In the genomic region with DNA sequence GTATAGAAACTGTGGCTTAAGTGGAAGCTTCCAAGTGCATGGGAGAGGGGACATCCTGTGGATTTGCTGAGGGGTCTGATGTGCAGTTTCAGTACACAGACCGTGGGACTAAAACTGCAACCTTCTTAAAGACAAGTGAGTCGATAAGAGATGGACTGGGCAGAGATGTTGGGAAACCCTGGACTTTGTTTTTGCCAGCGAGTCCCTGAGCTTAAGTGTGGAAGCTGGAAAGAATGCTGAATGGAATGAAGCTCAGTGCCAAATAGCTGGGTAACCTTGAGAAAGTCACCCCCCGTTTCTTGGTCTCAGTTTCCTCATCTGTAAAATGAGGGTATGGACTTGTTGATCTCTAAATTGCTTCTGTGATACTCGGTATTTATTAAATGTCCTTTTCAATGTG, we compare ENCODE assay signal across 30 cellular contexts.
"Had no signal": no experiment of that assay in that cellular context is flagged by ENCODE, and none has a peak within 500 bp of the region (broad histone marks: within the 10 kb centered on the region; RNA-seq: fewer than 3 reads in every experiment).

No MANE protein-coding gene starts in this region.

- H3K4me3 ChIP-seq: adrenal gland, MG63 had no signal

- DNase-seq: activated B cell treated with CpG ODN at 0.5 μM for 24 hours; activated CD4-positive, alpha-beta memory T cell treated with anti-CD3 and anti-CD28 coated beads for 36 hours; activated CD4-positive, alpha-beta T cell treated with anti-CD3 and anti-CD28 coated beads for 4 hours; activated CD4-positive, alpha-beta T cell treated with anti-CD3 and anti-CD28 coated beads, Interleukin-2, amount 50 U/mL, for 1 hour; activated CD4-positive, CD25-positive, alpha-beta regulatory T cell treated with anti-CD3 and anti-CD28 coated beads, Interleukin-2, amount 50 U/mL, for 72 hours; activated CD8-positive, alpha-beta memory T cell treated with anti-CD3 and anti-CD28 coated beads, Interleukin-2, amount 50 U/mL, for 4 hours; activated gamma-delta T cell treated with Interleukin-2 at 50 U/mL for 16 hours; activated naive CD4-positive, alpha-beta T cell treated with anti-CD3 and anti-CD28 coated beads for 36 hours; activated T-cell treated with anti-CD3 and anti-CD28 coated beads for 4 hours; activated T-cell treated with anti-CD3 and anti-CD28 coated beads, Interleukin-2, amount 50 U/mL, for 4 hours; adrenal gland; anterior cingulate cortex; Kasumi-1; KG1; MG63; NCI-H1048; NCI-H1105 treated with DMSO at 0.1 percent for 48 hours; NCI-H1436; NCI-H1694; NCI-H1930; NCI-H2081 treated with DMSO at 0.1 percent for 48 hours; NCI-H345; NCI-H524 treated with DMSO at 0.1 percent for 48 hours; SW 1271; T-helper 1 cell; T-helper 2 cell; T-helper 9 cell had no signal

- H3K4me1 ChIP-seq: adrenal gland had no signal

- H3K27ac ChIP-seq: adrenal gland, VCaP had no signal

- ATAC-seq: activated naive CD4-positive, alpha-beta T cell treated with anti-CD3 and anti-CD28 coated beads, Interleukin-2, amount 50 U/mL, for 72 hours; activated T-cell treated with anti-CD3 and anti-CD28 coated beads, Interleukin-2, amount 50 U/mL, for 4 hours; Panc1 had no signal

- H3K9me3 ChIP-seq: adrenal gland, MG63 had no signal

- H3K27me3 ChIP-seq: adrenal gland, MG63 had no signal

- H3K36me3 ChIP-seq: adrenal gland, MG63 had no signal
